ENCODE assay signal across 8 cellular contexts in the genomic region with DNA sequence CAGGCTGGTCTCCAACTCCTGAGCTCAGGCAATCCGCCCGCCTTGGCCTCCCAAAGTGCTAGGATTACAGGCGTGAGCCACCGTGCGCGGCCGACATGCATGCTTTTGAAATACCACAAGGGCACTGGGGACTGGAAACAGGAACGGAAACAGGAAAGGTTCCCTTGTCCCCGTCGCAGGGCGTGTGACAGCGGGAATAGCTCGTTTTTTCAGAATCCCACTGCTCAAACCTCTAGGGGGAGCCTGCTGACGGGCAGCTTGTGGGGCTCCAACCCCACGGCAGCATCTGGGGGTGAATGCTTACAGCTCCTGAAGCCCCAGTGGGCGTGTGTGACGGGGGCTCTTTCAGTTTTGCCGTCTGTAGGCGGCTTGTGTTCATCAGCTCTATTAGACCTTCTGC. TPM values are rescaled to one million over a fixed set of nuclear protein-coding genes. Genes with fewer than 3 reads are reported as not detected.
DNase-seq lines count a peak whose midpoint lies in the region; ATAC-seq and TF ChIP-seq lines count a peak whose summit lies in the region.

No MANE protein-coding gene starts in this region.

- ATAC-seq in HG03442 (IDR thresholded peaks at IDR 0.05; ENCODE audit: unreplicated experiment) = no peak

- TF ChIP-seq CTCF in AG10803 (conservative IDR thresholded peaks at IDR 0.05; ENCODE audit: low read length) (peak; percentile 33), left ventricle myocardium inferior (IDR thresholded peaks at IDR 0.05; ENCODE audit: borderline replicate concordance) (no peak)

- intact Hi-C loops in left ventricle myocardium inferior (cut with micrococcal nuclease) = loop anchor here (10.0 kb wide), 1 partner anchor 219 kb away; no protein-coding TSS in a partner anchor

- no peaks in the 10 kb centered on the region for H3K9me3 ChIP-seq in left ventricle myocardium inferior (replicated peaks)

- H3K27ac ChIP-seq in left ventricle myocardium inferior (replicated peaks) = no peak overlapping the region

- no peak for DNase-seq in AG10803 (ENCODE audit: low read depth)
- DNase-seq in Jurkat, Clone E6-1 (ENCODE audit: low read depth, low spot score) = peak; percentile 22
- peak; percentile 18 for DNase-seq in activated T-cell treated with anti-CD3 and anti-CD28 coated beads for 1 hour (ENCODE audit: low read depth)
- DNase-seq in left ventricle myocardium inferior = peak; percentile 39
- DNase-seq in stimulated activated CD8-positive, alpha-beta memory T cell treated with anti-CD3 and anti-CD28 coated beads, Interleukin-12 subunit alpha, Interleukin-12 subunit beta, amount 100 ng/mL, for 4 hours (ENCODE audit: low read depth) = peak; percentile 53
- no peak for DNase-seq in HuH-7 (ENCODE audit: low spot score)
- DNase-seq in OCI-M2 (lab: John Stamatoyannopoulos, UW; ENCODE audit: unreplicated experiment) = no peak

- H3K36me3 ChIP-seq in left ventricle myocardium inferior = no peaks in the 10 kb centered on the region

- peaks cover 13% of the 10 kb centered on the region for H3K4me1 ChIP-seq in left ventricle myocardium inferior

- peaks cover 96% of the 10 kb centered on the region for H3K27me3 ChIP-seq in left ventricle myocardium inferior (ENCODE audit: low read depth)

- no peak overlapping the region for H3K4me3 ChIP-seq in AG10803 (ENCODE audit: low read length)
- no peak overlapping the region for H3K4me3 ChIP-seq in Jurkat, Clone E6-1 (ENCODE audit: low read length)
- peak overlapping the region; percentile 32 for H3K4me3 ChIP-seq in left ventricle myocardium inferior

RNA-seq across cellular contexts. Expression of a gene that starts 18.8 kb away (rescaled TPM):
- not detected for polyA plus RNA-seq in Jurkat, Clone E6-1 (2012; ENCODE audit: insufficient read depth, insufficient read length)
- total RNA-seq in left ventricle myocardium inferior = 0.22 TPM

RNA-seq across cellular contexts. Expression of a gene that starts 45.7 kb away (rescaled TPM):
- polyA plus RNA-seq in Jurkat, Clone E6-1 (2012; ENCODE audit: insufficient read depth, insufficient read length) = 9.3 TPM
- total RNA-seq in left ventricle myocardium inferior = 0.14 TPM

RNA-seq across cellular contexts. Expression of a gene that starts 53.4 kb away (rescaled TPM):
- not detected for polyA plus RNA-seq in Jurkat, Clone E6-1 (2012; ENCODE audit: insufficient read depth, insufficient read length)
- 2.9 TPM for total RNA-seq in left ventricle myocardium inferior

Comparison
In these comparisons a context has a peak if more than half of its experiments do, and no peak if none do; other contexts are left out.
1. DNase-seq: peak in Jurkat, Clone E6-1 (single experiment), activated T-cell treated with anti-CD3 and anti-CD28 coated beads for 1 hour (single experiment), left ventricle myocardium inferior (single experiment) and stimulated activated CD8-positive, alpha-beta memory T cell treated with anti-CD3 and anti-CD28 coated beads, Interleukin-12 subunit alpha, Interleukin-12 subunit beta, amount 100 ng/mL, for 4 hours (single experiment); none in AG10803 (single experiment), HuH-7 (single experiment) and OCI-M2 (single experiment).